ENCODE assay signal across 18 cellular contexts in the genomic region with DNA sequence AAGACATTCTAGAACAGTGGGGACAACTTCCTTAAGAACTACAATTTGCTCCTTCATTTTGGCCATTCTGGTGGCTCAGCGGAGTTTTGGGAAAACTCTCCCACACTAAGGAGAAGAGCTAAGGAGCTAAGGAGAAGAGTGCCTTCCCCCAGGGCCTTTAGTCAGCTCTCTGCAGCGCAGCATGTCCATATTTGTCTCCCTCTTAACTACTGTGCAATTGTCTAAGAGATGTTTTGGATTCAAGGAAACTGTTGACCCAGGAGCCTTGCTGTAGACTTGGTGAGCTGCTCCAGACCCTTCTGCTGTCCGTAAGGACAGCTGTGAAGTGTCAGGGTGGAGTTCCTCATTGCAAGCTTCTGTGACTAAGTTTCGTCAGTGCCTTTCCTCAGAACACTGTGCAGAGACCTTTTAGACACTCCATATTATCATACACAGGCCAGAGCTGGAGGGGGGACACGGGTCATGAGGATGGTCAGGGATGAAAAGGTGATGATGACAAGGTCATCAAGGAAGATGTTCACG.
DNase-seq lines count a peak whose midpoint lies in the region; ATAC-seq and TF ChIP-seq lines count a peak whose summit lies in the region.
"Had no signal": no experiment of that assay in that cellular context is flagged by ENCODE, and none has a peak within 500 bp of the region (broad histone marks: within the 10 kb centered on the region; RNA-seq: fewer than 3 reads in every experiment).

No MANE protein-coding gene starts in this region.

- no peaks in the 10 kb centered on the region; the same call in none of the 2 replicates for H3F3A ChIP-seq in GM23248 (ENCODE audit: insufficient read depth)
- H3F3A ChIP-seq in smooth muscle cell (ENCODE audit: low read depth), result no peaks in the 10 kb centered on the region

- H4K20me1 ChIP-seq in GM23248 (ENCODE audit: insufficient read depth) (no peaks in the 10 kb centered on the region), smooth muscle cell (ENCODE audit: low read depth) (no peaks in the 10 kb centered on the region)

- H3K27ac ChIP-seq in GM23248 (peak overlapping the region; percentile 73), ascending aorta (peak overlapping the region; percentile 43 to 49), smooth muscle cell (ENCODE audit: low read depth) (peak overlapping the region; percentile 62)
- H3K27ac ChIP-seq: SJCRH30, testis had no signal

- no peaks in the 10 kb centered on the region for H3K79me2 ChIP-seq in GM23248 (ENCODE audit: insufficient read depth)
- H3K79me2 ChIP-seq in smooth muscle cell (ENCODE audit: low read depth), result no peaks in the 10 kb centered on the region

- H3K9me3 ChIP-seq in GM23248 (ENCODE audit: low read depth) (no peaks in the 10 kb centered on the region), ascending aorta (no peaks in the 10 kb centered on the region), smooth muscle cell (replicated peaks; ENCODE audit: low read depth) (no peaks in the 10 kb centered on the region)
- H3K9me3 ChIP-seq: SJCRH30, testis had no signal

- H3K27me3 ChIP-seq in GM23248 (replicated peaks; ENCODE audit: insufficient read depth), result no peaks in the 10 kb centered on the region
- H3K27me3 ChIP-seq in ascending aorta, result no peaks in the 10 kb centered on the region
- H3K27me3 ChIP-seq in smooth muscle cell (ENCODE audit: low read depth), result no peaks in the 10 kb centered on the region
- H3K27me3 ChIP-seq: SJCRH30, testis had no signal

- H3K9me2 ChIP-seq in GM23248 (ENCODE audit: insufficient read depth), result no peaks in the 10 kb centered on the region

- H3K9ac ChIP-seq in GM23248 (no peak overlapping the region), smooth muscle cell (ENCODE audit: low read depth) (no peak overlapping the region)

- TF ChIP-seq CTCF in ascending aorta (IDR thresholded peaks at IDR 0.05), result no peak
- no peak for TF ChIP-seq CTCF in fibroblast of villous mesenchyme (IDR thresholded peaks at IDR 0.05; ENCODE audit: insufficient read depth, low read depth, low read length)
- TF ChIP-seq CTCF in smooth muscle cell (IDR thresholded peaks at IDR 0.05; ENCODE audit: borderline replicate concordance, insufficient read depth, poor library complexity, severe bottlenecking), result no peak

- no peak for ATAC-seq in HG03095 (IDR thresholded peaks at IDR 0.05; ENCODE audit: unreplicated experiment)
- no peak for ATAC-seq in HG03571 (IDR thresholded peaks at IDR 0.05; ENCODE audit: unreplicated experiment)
- ATAC-seq: effector memory CD8-positive, alpha-beta T cell had no signal

- H3K4me2 ChIP-seq in GM23248 (ENCODE audit: unreplicated experiment) (no peak overlapping the region), smooth muscle cell (peak overlapping the region; percentile 61)

- DNase-seq in GM23248, result no peak
- no peak for DNase-seq in ascending aorta (ENCODE audit: low spot score in 2 of 2)
- DNase-seq in fibroblast of villous mesenchyme (ENCODE audit: low read depth), result peak; percentile 55
- DNase-seq in smooth muscle cell (lab: John Stamatoyannopoulos, UW; ENCODE audit: unreplicated experiment), result no peak
- no peak for DNase-seq in NCI-H1092 treated with DMSO at 0.1 percent for 48 hours (lab: John Stamatoyannopoulos, UW)
- DNase-seq: activated CD4-positive, alpha-beta T cell treated with anti-CD3 and anti-CD28 coated beads, Interleukin-2, amount 50 U/mL, for 48 hours; activated T-cell treated with anti-CD3 and anti-CD28 coated beads for 4 hours; AML-193; amniotic stem cell; COR-L47; effector memory CD8-positive, alpha-beta T cell; hypothalamus; NCI-H526; SJCRH30; T-helper 2 cell; testis had no signal

- H3K4me3 ChIP-seq in GM23248 (no peak overlapping the region), ascending aorta (no peak overlapping the region), fibroblast of villous mesenchyme (ENCODE audit: low read depth, low read length) (no peak overlapping the region), smooth muscle cell (no peak overlapping the region)
- H3K4me3 ChIP-seq: SJCRH30, testis had no signal

- in situ Hi-C loops in GM23248 (cut with MboI), result no loop called here

- WGBS in GM23248 (ENCODE audit: low coverage in 1 of 2, low lambda C conversion rate in 2 of 2, missing lambda C conversion rate in 2 of 2), 2 experiments, result 66 to 67% methylated on average over 5 to 6 of the region's 6 CpGs
- WGBS in smooth muscle cell (ENCODE audit: low lambda C conversion rate), result 62% methylated on average over 6 of the region's 6 CpGs

- H2AFZ ChIP-seq in GM23248, result no peak overlapping the region
- H2AFZ ChIP-seq in smooth muscle cell (ENCODE audit: low read depth), result no peak overlapping the region

- H3K4me1 ChIP-seq in GM23248 (ENCODE audit: insufficient read depth) (peaks cover 25% of the 10 kb centered on the region), ascending aorta (peaks cover 12 to 22% of the 10 kb centered on the region in 2 donors), smooth muscle cell (ENCODE audit: low read depth) (peaks cover 6% of the 10 kb centered on the region)
- H3K4me1 ChIP-seq: SJCRH30, testis had no signal

- H3K36me3 ChIP-seq in GM23248 (ENCODE audit: low read depth), result no peaks in the 10 kb centered on the region
- H3K36me3 ChIP-seq in ascending aorta, result no peaks in the 10 kb centered on the region
- H3K36me3 ChIP-seq in smooth muscle cell (ENCODE audit: low read depth), result no peaks in the 10 kb centered on the region
- H3K36me3 ChIP-seq: SJCRH30 had no signal

- intact Hi-C loops in ascending aorta (cut with DNase I), result loop anchor here (1.0 to 2.0 kb wide), 2 partner anchors 25 to 37 kb away; no protein-coding TSS in a partner anchor
